Comparison of ENCODE assay signal across 12 cellular contexts in genomic region chrX:13164611-13165010, GRCh38.
DNase-seq lines count a peak whose midpoint lies in the region; ATAC-seq and TF ChIP-seq lines count a peak whose summit lies in the region.
"Had no signal": no experiment of that assay in that cellular context is flagged by ENCODE, and none has a peak within 500 bp of the region (broad histone marks: within the 10 kb centered on the region; RNA-seq: fewer than 3 reads in every experiment).

No MANE protein-coding gene starts in this region.

- peak overlapping the region; percentile 27; the same call in 1 of the 2 replicates for H3K27ac ChIP-seq in ACC112 (ENCODE audit: low read depth, low read length)
- H3K27ac ChIP-seq in HUES64 (ENCODE audit: low read depth, low read length): peak overlapping the region; percentile 75; the same call in 1 of the 2 replicates
- H3K27ac ChIP-seq in gastroesophageal sphincter: peak overlapping the region in 3 of 4 donors; percentile 18 to 59 (median 54)
- H3K27ac ChIP-seq in WERI-Rb-1: no peak overlapping the region
- no peak overlapping the region for H3K27ac ChIP-seq in CD4-positive, alpha-beta memory T cell (ENCODE audit: low read depth, low read length)
- H3K27ac ChIP-seq: BLaER1 treated with 17β-estradiol and CSF1 and Interleukin-3, amounts not matched to agents 10 nM and 100 nM; RWPE1 had no signal

- CTCF ChIA-PET in CD4-positive, alpha-beta memory T cell (lab: Charles Lee; ENCODE audit: partially characterized antibody): no interaction called here

- H2AFZ ChIP-seq in ACC112 (ENCODE audit: low read length, unreplicated experiment): peak overlapping the region; percentile 84

- TF ChIP-seq POLR2A in gastroesophageal sphincter (IDR thresholded peaks at IDR 0.05): no peak

- H3K9me3 Mint-ChIP-seq in neural crest cell: peaks cover 7% of the 10 kb centered on the region
- peaks cover 0 to 6% (median 2%) of the 10 kb centered on the region in 8 donors for H3K9me3 Mint-ChIP-seq in CD4-positive, alpha-beta memory T cell
- H3K9me3 Mint-ChIP-seq: dendritic cell treated with granulocyte-macrophage colony-stimulating factor and Interleukin-4, amounts not matched to agents 40 ng/mL and 50 ng/mL, for 4 days had no signal

- intact Hi-C loops in CD4-positive, alpha-beta memory T cell (cut with micrococcal nuclease): no loop called here

- 5% methylated on average over 5 of the region's 7 CpGs for WGBS in HUES64
- 41 to 62% methylated on average over 6 to 7 of the region's 7 CpGs for WGBS in gastroesophageal sphincter (ENCODE audit: low coverage in 1 of 2), 2 donors

- peak overlapping the region; percentile 90 for H3K27ac Mint-ChIP-seq in neural crest cell (ENCODE audit: unreplicated experiment)
- H3K27ac Mint-ChIP-seq in CD4-positive, alpha-beta memory T cell: no peak overlapping the region
- H3K27ac Mint-ChIP-seq: dendritic cell treated with granulocyte-macrophage colony-stimulating factor and Interleukin-4, amounts not matched to agents 40 ng/mL and 50 ng/mL, for 4 days had no signal

- H3K9ac ChIP-seq in HUES64 (ENCODE audit: low read depth, low read length): no peak overlapping the region
- H3K9ac ChIP-seq: BLaER1 treated with 17β-estradiol and CSF1 and Interleukin-3, amounts not matched to agents 10 nM and 100 nM had no signal

- H3K4me3 ChIP-seq in ACC112 (ENCODE audit: low read depth, low read length) (no peak overlapping the region), HUES64 (ENCODE audit: low read length) (peak overlapping the region; percentile 24; the same call in 1 of the 2 replicates), gastroesophageal sphincter (no peak overlapping the region), WERI-Rb-1 (ENCODE audit: low read depth, low read length) (no peak overlapping the region)
- H3K4me3 ChIP-seq in CD4-positive, alpha-beta memory T cell (ENCODE audit: low read length in 2 of 2): no peak overlapping the region
- H3K4me3 ChIP-seq: BLaER1 treated with 17β-estradiol and CSF1 and Interleukin-3, amounts not matched to agents 10 nM and 100 nM had no signal

- H3K36me3 Mint-ChIP-seq in neural crest cell (ENCODE audit: low read depth): peaks cover 2% of the 10 kb centered on the region
- H3K36me3 Mint-ChIP-seq in CD4-positive, alpha-beta memory T cell: peaks cover 0 to 2% of the 10 kb centered on the region in 2 donors

- H3K9me3 ChIP-seq in HUES64 (ENCODE audit: insufficient read depth, low read depth, low read length): no peaks in the 10 kb centered on the region
- no peaks in the 10 kb centered on the region for H3K9me3 ChIP-seq in gastroesophageal sphincter
- no peaks in the 10 kb centered on the region for H3K9me3 ChIP-seq in WERI-Rb-1 (ENCODE audit: severe bottlenecking)
- no peaks in the 10 kb centered on the region for H3K9me3 ChIP-seq in CD4-positive, alpha-beta memory T cell (ENCODE audit: control insufficient read depth in 1 of 2, low read length in 2 of 2)

- H3K4me1 ChIP-seq in ACC112 (ENCODE audit: control insufficient read depth, insufficient read depth, low read length, unreplicated experiment) (peaks cover 31% of the 10 kb centered on the region), HUES64 (ENCODE audit: insufficient read depth, low read length) (peaks cover 21% of the 10 kb centered on the region), gastroesophageal sphincter (peaks cover 0 to 39% (median 7%) of the 10 kb centered on the region in 3 donors)
- peaks cover 17% of the 10 kb centered on the region for H3K4me1 ChIP-seq in CD4-positive, alpha-beta memory T cell (ENCODE audit: insufficient read depth, low read length)

- peaks cover 67% of the 10 kb centered on the region for H3K4me1 Mint-ChIP-seq in neural crest cell
- peaks cover 13 to 35% (median 24%) of the 10 kb centered on the region in 4 donors for H3K4me1 Mint-ChIP-seq in CD4-positive, alpha-beta memory T cell

- peak overlapping the region; percentile 80 for H3K4me3 Mint-ChIP-seq in neural crest cell
- no peak overlapping the region for H3K4me3 Mint-ChIP-seq in CD4-positive, alpha-beta memory T cell
- H3K4me3 Mint-ChIP-seq: dendritic cell treated with granulocyte-macrophage colony-stimulating factor and Interleukin-4, amounts not matched to agents 40 ng/mL and 50 ng/mL, for 4 days had no signal

- H3K27me3 Mint-ChIP-seq in neural crest cell (ENCODE audit: low read depth): no peaks in the 10 kb centered on the region
- H3K27me3 Mint-ChIP-seq in CD4-positive, alpha-beta memory T cell: no peaks in the 10 kb centered on the region
- H3K27me3 Mint-ChIP-seq: dendritic cell treated with granulocyte-macrophage colony-stimulating factor and Interleukin-4, amounts not matched to agents 40 ng/mL and 50 ng/mL, for 4 days had no signal

- TF ChIP-seq EP300 in gastroesophageal sphincter (IDR thresholded peaks at IDR 0.05): no peak

- no peak for ATAC-seq in gastroesophageal sphincter

- H3K27me3 ChIP-seq in ACC112 (ENCODE audit: insufficient read depth, low read length) (no peaks in the 10 kb centered on the region), HUES64 (ENCODE audit: insufficient read depth, low read length) (peaks cover 3% of the 10 kb centered on the region; the same call in 1 of the 2 replicates), gastroesophageal sphincter (no peaks in the 10 kb centered on the region), WERI-Rb-1 (ENCODE audit: insufficient read depth, low read depth, severe bottlenecking) (no peaks in the 10 kb centered on the region)
- H3K27me3 ChIP-seq in CD4-positive, alpha-beta memory T cell (ENCODE audit: insufficient read depth, low read length): no peaks in the 10 kb centered on the region

- H3K36me3 ChIP-seq in ACC112 (ENCODE audit: insufficient read depth, low read length) (no peaks in the 10 kb centered on the region), HUES64 (ENCODE audit: insufficient read depth, low read length) (no peaks in the 10 kb centered on the region), gastroesophageal sphincter (no peaks in the 10 kb centered on the region), WERI-Rb-1 (no peaks in the 10 kb centered on the region)
- no peaks in the 10 kb centered on the region for H3K36me3 ChIP-seq in CD4-positive, alpha-beta memory T cell (ENCODE audit: insufficient read depth, low read length)
- H3K36me3 ChIP-seq: BLaER1 treated with 17β-estradiol and CSF1 and Interleukin-3, amounts not matched to agents 10 nM and 100 nM had no signal

- H3K79me2 ChIP-seq in ACC112 (ENCODE audit: control insufficient read depth, insufficient read depth, low read length, unreplicated experiment): no peaks in the 10 kb centered on the region

- POLR2A ChIA-PET in CD4-positive, alpha-beta memory T cell (lab: Charles Lee; ENCODE audit: partially characterized antibody): no interaction called here

- TF ChIP-seq CTCF in gastroesophageal sphincter (IDR thresholded peaks at IDR 0.05): no peak
- TF ChIP-seq CTCF in neural crest cell (conservative IDR thresholded peaks at IDR 0.05): no peak
- TF ChIP-seq CTCF in WERI-Rb-1 (IDR thresholded peaks at IDR 0.05; ENCODE audit: low read depth, low read length): no peak

- DNase-seq in neural crest cell (ENCODE audit: low read depth, low spot score) (no peak), ecto neural progenitor cell (ENCODE audit: low spot score) (no peak), foreskin melanocyte (no peak), WERI-Rb-1 (no peak)
- no peak for DNase-seq in CD4-positive, alpha-beta memory T cell
- DNase-seq: NCI-H2227 treated with DMSO at 0.1 percent for 48 hours had no signal

Comparison
In these comparisons a context has a peak if more than half of its experiments do, and no peak if none do; other contexts are left out.
1. H3K27ac ChIP-seq: peak in ACC112 (single experiment), HUES64 (single experiment) and gastroesophageal sphincter (3 of 4); none in WERI-Rb-1 (single experiment) and CD4-positive, alpha-beta memory T cell (single experiment).